ENCODE assay signal across 26 cellular contexts in genomic region chr3:138132239-138132638, GRCh38. TPM values are rescaled to one million over a fixed set of nuclear protein-coding genes. Genes with fewer than 3 reads are reported as not detected.
A peak's percentile ranks its signal among the peaks of the same experiment; 100 is the strongest.
DNase-seq lines count a peak whose midpoint lies in the region; ATAC-seq, FAIRE-seq and TF ChIP-seq lines count a peak whose summit lies in the region.
"Had no signal": no experiment of that assay in that cellular context is flagged by ENCODE, and none has a peak within 500 bp of the region (broad histone marks: within the 10 kb centered on the region; RNA-seq: fewer than 3 reads in every experiment).

TSS of gene A4GNT (minus strand) at chr3:138132390. CDS start at chr3:138131256, 1,134 bp downstream.

- H3K79me2 ChIP-seq in hepatocyte = no peaks in the 10 kb centered on the region

- no peaks in the 10 kb centered on the region for H3K36me3 ChIP-seq in pancreas
- no peaks in the 10 kb centered on the region for H3K36me3 ChIP-seq in hepatocyte (replicated peaks; ENCODE audit: insufficient read depth, low read depth)
- H3K36me3 ChIP-seq: HAP-1 had no signal

- H3K4me3 Mint-ChIP-seq in stimulated activated naive CD8-positive, alpha-beta T cell treated with anti-CD3 and anti-CD28 coated beads, Interleukin-15, amount 100 ng/mL, for 72 hours = no peak within 1 kb of the TSS
- no peak within 1 kb of the TSS for H3K4me3 Mint-ChIP-seq in dendritic cell treated with granulocyte-macrophage colony-stimulating factor and Interleukin-4, amounts not matched to agents 40 ng/mL and 50 ng/mL, for 4 days
- H3K4me3 Mint-ChIP-seq in stimulated activated effector memory CD8-positive, alpha-beta T cell treated with anti-CD3 and anti-CD28 coated beads, Interleukin-12 subunit alpha, Interleukin-12 subunit beta, amount 100 ng/mL, for 72 hours = no peak within 1 kb of the TSS
- H3K4me3 Mint-ChIP-seq: CD4-positive, alpha-beta memory T cell; HFFc6 had no signal

- no peak within 1 kb of the TSS for H3K4me3 ChIP-seq in pancreas
- H3K4me3 ChIP-seq in hepatocyte = no peak within 1 kb of the TSS
- H3K4me3 ChIP-seq: A549, HAP-1 had no signal

- no peak within 1 kb of the TSS for H3K4me2 ChIP-seq in hepatocyte
- H3K4me2 ChIP-seq: A549 had no signal

- FAIRE-seq in pancreas (lab: Jason Lieb, UNC) = no peak
- FAIRE-seq: A549, GM12891, GM18507, H54 had no signal

- DNase-seq in stimulated activated naive CD8-positive, alpha-beta T cell treated with anti-CD3 and anti-CD28 coated beads, Interleukin-15, amount 100 ng/mL, for 72 hours = no peak
- no peak for DNase-seq in stimulated activated naive CD8-positive, alpha-beta T cell treated with anti-CD3 and anti-CD28 coated beads, Interleukin-15, Interleukin-2, amounts not matched to agents 100 U/mL and 50 U/mL, for 24 hours
- DNase-seq in pancreas = no peak
- peak in 1 of 2 donors; percentile 4 for DNase-seq in stimulated activated effector memory CD8-positive, alpha-beta T cell treated with anti-CD3 and anti-CD28 coated beads, Interleukin-12 subunit alpha, Interleukin-12 subunit beta, amount 100 ng/mL, for 72 hours (ENCODE audit: low spot score in 2 of 2)
- no peak for DNase-seq in hepatocyte (ENCODE audit: low spot score)
- DNase-seq in medulla oblongata (ENCODE audit: extremely low spot score) = no peak
- DNase-seq: 8988T; C1 segment of cervical spinal cord; Calu3; CD4-positive, alpha-beta memory T cell; COR-L47; DMS53; DMS79 treated with DMSO at 0.1 percent for 48 hours; GF-D8; GOT3; HFFc6 had no signal

- H3K27ac ChIP-seq in pancreas = peak within 1 kb of the TSS in 2 of 4 donors; percentile 15 to 20
- H3K27ac ChIP-seq in hepatocyte = no peak within 1 kb of the TSS
- H3K27ac ChIP-seq: A549 had no signal

- no peaks in the 10 kb centered on the region for H3K4me1 Mint-ChIP-seq in stimulated activated naive CD8-positive, alpha-beta T cell treated with anti-CD3 and anti-CD28 coated beads, Interleukin-15, amount 100 ng/mL, for 72 hours
- H3K4me1 Mint-ChIP-seq in dendritic cell treated with granulocyte-macrophage colony-stimulating factor and Interleukin-4, amounts not matched to agents 40 ng/mL and 50 ng/mL, for 4 days (ENCODE audit: low read depth) = peaks cover 79% of the 10 kb centered on the region
- H3K4me1 Mint-ChIP-seq in stimulated activated effector memory CD8-positive, alpha-beta T cell treated with anti-CD3 and anti-CD28 coated beads, Interleukin-12 subunit alpha, Interleukin-12 subunit beta, amount 100 ng/mL, for 72 hours = no peaks in the 10 kb centered on the region
- H3K4me1 Mint-ChIP-seq: CD4-positive, alpha-beta memory T cell had no signal

- H3K4me1 ChIP-seq in pancreas = peaks cover 5 to 17% (median 15%) of the 10 kb centered on the region in 3 donors
- no peaks in the 10 kb centered on the region for H3K4me1 ChIP-seq in hepatocyte (ENCODE audit: insufficient read depth)
- H3K4me1 ChIP-seq: A549, HAP-1 had no signal

- H3K27me3 Mint-ChIP-seq in stimulated activated naive CD8-positive, alpha-beta T cell treated with anti-CD3 and anti-CD28 coated beads, Interleukin-15, amount 100 ng/mL, for 72 hours = peaks cover 15% of the 10 kb centered on the region
- H3K27me3 Mint-ChIP-seq in dendritic cell treated with granulocyte-macrophage colony-stimulating factor and Interleukin-4, amounts not matched to agents 40 ng/mL and 50 ng/mL, for 4 days = no peaks in the 10 kb centered on the region

- intact Hi-C loops in dendritic cell treated with granulocyte-macrophage colony-stimulating factor and Interleukin-4, amounts not matched to agents 40 ng/mL and 50 ng/mL, for 4 days (cut with micrococcal nuclease) = no loop called here
- intact Hi-C loops in pancreas (cut with DNase I) = no loop called here

- no peak within 1 kb of the TSS for H2AFZ ChIP-seq in hepatocyte

- H3K9me2 ChIP-seq in hepatocyte (replicated peaks; ENCODE audit: insufficient read depth) = no peaks in the 10 kb centered on the region

- no peaks in the 10 kb centered on the region for H4K20me1 ChIP-seq in hepatocyte (ENCODE audit: insufficient read depth, poor library complexity, severe bottlenecking)

- no peaks in the 10 kb centered on the region for H3K9me3 ChIP-seq in pancreas
- H3K9me3 ChIP-seq in hepatocyte (ENCODE audit: low read depth) = no peaks in the 10 kb centered on the region
- H3K9me3 ChIP-seq: A549, HAP-1 had no signal

- 60 to 69% methylated on average over 1 of the region's 1 CpG for WGBS in pancreas, 2 donors
- WGBS in hepatocyte (ENCODE audit: low lambda C conversion rate, missing lambda C conversion rate) = 76% methylated on average over 1 of the region's 1 CpG

- no peaks in the 10 kb centered on the region for H3K9me3 Mint-ChIP-seq in stimulated activated naive CD8-positive, alpha-beta T cell treated with anti-CD3 and anti-CD28 coated beads, Interleukin-15, amount 100 ng/mL, for 72 hours
- no peaks in the 10 kb centered on the region for H3K9me3 Mint-ChIP-seq in dendritic cell treated with granulocyte-macrophage colony-stimulating factor and Interleukin-4, amounts not matched to agents 40 ng/mL and 50 ng/mL, for 4 days
- H3K9me3 Mint-ChIP-seq in stimulated activated effector memory CD8-positive, alpha-beta T cell treated with anti-CD3 and anti-CD28 coated beads, Interleukin-12 subunit alpha, Interleukin-12 subunit beta, amount 100 ng/mL, for 72 hours = no peaks in the 10 kb centered on the region
- H3K9me3 Mint-ChIP-seq: CD4-positive, alpha-beta memory T cell; HFFc6 had no signal

- TF ChIP-seq CTCF in pancreas (IDR thresholded peaks at IDR 0.05) (no peak), hepatocyte (IDR thresholded peaks at IDR 0.05; ENCODE audit: poor library complexity) (no peak)

- H3K36me3 Mint-ChIP-seq in dendritic cell treated with granulocyte-macrophage colony-stimulating factor and Interleukin-4, amounts not matched to agents 40 ng/mL and 50 ng/mL, for 4 days (ENCODE audit: low read depth) = no peaks in the 10 kb centered on the region
- H3K36me3 Mint-ChIP-seq in stimulated activated effector memory CD8-positive, alpha-beta T cell treated with anti-CD3 and anti-CD28 coated beads, Interleukin-12 subunit alpha, Interleukin-12 subunit beta, amount 100 ng/mL, for 72 hours = no peaks in the 10 kb centered on the region
- H3K36me3 Mint-ChIP-seq: CD4-positive, alpha-beta memory T cell had no signal

- ATAC-seq in stimulated activated naive CD8-positive, alpha-beta T cell treated with anti-CD3 and anti-CD28 coated beads, Interleukin-15, amount 100 ng/mL, for 72 hours = no peak
- no peak for ATAC-seq in stimulated activated naive CD8-positive, alpha-beta T cell treated with anti-CD3 and anti-CD28 coated beads, Interleukin-15, Interleukin-2, amounts not matched to agents 100 U/mL and 50 U/mL, for 24 hours
- ATAC-seq in pancreas (peak in 3 of 4 donors; percentile 16 to 64 (median 44)), HG03571 (IDR thresholded peaks at IDR 0.05; ENCODE audit: unreplicated experiment) (no peak)
- no peak for ATAC-seq in stimulated activated effector memory CD8-positive, alpha-beta T cell treated with anti-CD3 and anti-CD28 coated beads, Interleukin-12 subunit alpha, Interleukin-12 subunit beta, amount 100 ng/mL, for 72 hours
- ATAC-seq: A549 had no signal

- H3K27me3 ChIP-seq in pancreas (no peaks in the 10 kb centered on the region), hepatocyte (no peaks in the 10 kb centered on the region)

- peak within 1 kb of the TSS; percentile 27 to 57 for H3K27ac Mint-ChIP-seq in stimulated activated naive CD8-positive, alpha-beta T cell treated with anti-CD3 and anti-CD28 coated beads, Interleukin-15, amount 100 ng/mL, for 72 hours
- H3K27ac Mint-ChIP-seq in dendritic cell treated with granulocyte-macrophage colony-stimulating factor and Interleukin-4, amounts not matched to agents 40 ng/mL and 50 ng/mL, for 4 days = peak within 1 kb of the TSS; percentile 83
- H3K27ac Mint-ChIP-seq in stimulated activated effector memory CD8-positive, alpha-beta T cell treated with anti-CD3 and anti-CD28 coated beads, Interleukin-12 subunit alpha, Interleukin-12 subunit beta, amount 100 ng/mL, for 72 hours = peak within 1 kb of the TSS; percentile 2
- H3K27ac Mint-ChIP-seq: CD4-positive, alpha-beta memory T cell; HFFc6 had no signal

RNA-seq across cellular contexts. Expression of gene A4GNT, which starts in this region (rescaled TPM):
- total RNA-seq in pancreas (1 to 10 TPM in 4 of 6 donors, under 1 TPM in 2; 0.47 to 2.0 (median 1.1) TPM), hepatocyte (0.16 and 0.67 TPM in 2 replicates)
- polyA plus RNA-seq in pancreas (1 to 10 TPM in 1 of 2 donors, under 1 TPM in 1; 0.34 to 1.2 TPM), hepatocyte (0.28 TPM in 1 of 2 replicates, not detected in the other)
- total RNA-seq: Calu3; CD4-positive, alpha-beta memory T cell; Daoy; G401; HFFc6 had no signal
- polyA plus RNA-seq: A549; BJ; CD4-positive, alpha-beta memory T cell had no signal

Comparison
In these comparisons a context has a peak if more than half of its experiments do, and no peak if none do; other contexts are left out.
1. ATAC-seq: peak in pancreas (3 of 4); none in stimulated activated naive CD8-positive, alpha-beta T cell treated with anti-CD3 and anti-CD28 coated beads, Interleukin-15, amount 100 ng/mL, for 72 hours (single experiment), stimulated activated naive CD8-positive, alpha-beta T cell treated with anti-CD3 and anti-CD28 coated beads, Interleukin-15, Interleukin-2, amounts not matched to agents 100 U/mL and 50 U/mL, for 24 hours (single experiment), stimulated activated effector memory CD8-positive, alpha-beta T cell treated with anti-CD3 and anti-CD28 coated beads, Interleukin-12 subunit alpha, Interleukin-12 subunit beta, amount 100 ng/mL, for 72 hours (single experiment) and HG03571 (single experiment).
2. H3K27ac Mint-ChIP-seq: peak in every context shown above with its lines; median percentile 83 in dendritic cell treated with granulocyte-macrophage colony-stimulating factor and Interleukin-4, amounts not matched to agents 40 ng/mL and 50 ng/mL, for 4 days; 42 in stimulated activated naive CD8-positive, alpha-beta T cell treated with anti-CD3 and anti-CD28 coated beads, Interleukin-15, amount 100 ng/mL, for 72 hours; 2 in stimulated activated effector memory CD8-positive, alpha-beta T cell treated with anti-CD3 and anti-CD28 coated beads, Interleukin-12 subunit alpha, Interleukin-12 subunit beta, amount 100 ng/mL, for 72 hours.